Comparison of ENCODE assay signal across 5 cellular contexts in the genomic region with DNA sequence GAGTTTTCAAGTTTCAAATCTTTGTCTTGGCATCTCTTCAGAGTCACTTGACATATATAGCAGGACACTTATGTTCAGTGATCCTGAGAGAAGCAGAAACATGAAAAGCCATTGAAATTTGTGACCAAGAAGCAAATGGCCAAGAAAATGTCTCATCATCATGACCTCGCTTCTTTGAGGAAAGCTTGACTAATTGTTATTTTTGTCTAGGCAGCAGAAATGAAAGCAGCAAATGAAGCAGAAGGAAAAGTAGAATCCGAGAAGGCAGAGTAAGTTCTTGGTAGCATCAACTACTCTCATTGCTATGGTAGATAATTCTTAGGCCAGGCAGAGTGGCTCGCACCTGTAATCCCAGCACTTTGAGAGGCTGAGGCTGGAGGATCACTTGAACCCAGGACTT.
"Had no signal": no experiment of that assay in that cellular context is flagged by ENCODE, and none has a peak within 500 bp of the region (broad histone marks: within the 10 kb centered on the region; RNA-seq: fewer than 3 reads in every experiment).

No MANE protein-coding gene starts in this region.

- DNase-seq: KBM-7, KG1 had no signal

- H3K27ac ChIP-seq: HL-60, KMS-11 had no signal

- H3K9ac ChIP-seq: KMS-11 had no signal

- FAIRE-seq: HTR-8/SVneo had no signal

- H3K4me2 ChIP-seq: KMS-11 had no signal
